Comparison of ENCODE assay signal across 1 cellular context in genomic region chr3:44761347-44762169, GRCh38.
A peak's percentile ranks its signal among the peaks of the same experiment; 100 is the strongest.
TF ChIP-seq lines count a peak whose summit lies in the region.

TSS of gene KIAA1143 (minus strand) at chr3:44761619. CDS start at chr3:44761602, 17 bp downstream.
TSS of gene KIF15 (plus strand) at chr3:44761794. CDS start at chr3:44761866, 72 bp downstream.

TF ChIP-seq in K562, 482 proteins besides CTCF, POLR2A, EP300 and RAD21 (continued from another document and continues in another):
- TF ChIP-seq MITF (IDR thresholded peaks at IDR 0.05) (no peak), FIP1L1 (IDR thresholded peaks at IDR 0.05; ENCODE audit: low read depth, low read length, poor library complexity, severe bottlenecking) (peak; percentile 93), HDAC8 (tag; IDR thresholded peaks at IDR 0.05) (no peak; the same call in 1 of the 2 replicates), CEBPG (CRISPR knock-in tag; IDR thresholded peaks at IDR 0.05) (peak; percentile 45; the same call in 1 of the 2 replicates), CEBPG (tag; conservative IDR thresholded peaks at IDR 0.05 in 1 of 2, IDR thresholded peaks at IDR 0.05 in 1 of 2) (0 out of 4 replicates have a peak, but pooled peaks of 1 of the 2 experiments have one; percentile 18), PML (IDR thresholded peaks at IDR 0.05; ENCODE audit: low read length) (peak; percentile 76), ZNF263 (CRISPR knock-in tag; IDR thresholded peaks at IDR 0.05; ENCODE audit: borderline replicate concordance) (peak; percentile 61; the same call in 1 of the 2 replicates), STAT5A (IDR thresholded peaks at IDR 0.05; ENCODE audit: borderline replicate concordance, low read length) (no peak; the same call in 1 of the 2 replicates), ZNF347 (CRISPR knock-in tag; IDR thresholded peaks at IDR 0.05; ENCODE audit: low read depth) (no peak), GTF2A2 (tag; IDR thresholded peaks at IDR 0.05) (no peak), ZNF518B (CRISPR knock-in tag; IDR thresholded peaks at IDR 0.05) (no peak), GABPB2 (CRISPR knock-in tag; conservative IDR thresholded peaks at IDR 0.05) (no peak), AFF4 (CRISPR knock-in tag; IDR thresholded peaks at IDR 0.05) (peak; percentile 91), ILF3 (IDR thresholded peaks at IDR 0.05; ENCODE audit: borderline replicate concordance) (no peak), USF2 (CRISPR knock-in tag; IDR thresholded peaks at IDR 0.05) (0 out of 2 replicates have a peak, but pooled peaks have one; percentile 10), NFRKB (IDR thresholded peaks at IDR 0.05; ENCODE audit: low read depth) (peak; percentile 94), ZHX1 (conservative IDR thresholded peaks at IDR 0.05; ENCODE audit: low read length) (peak; percentile 97), DMBX1 (CRISPR knock-in tag; IDR thresholded peaks at IDR 0.05; ENCODE audit: borderline replicate concordance) (peak; percentile 71; the same call in 1 of the 2 replicates), ZNF655 (CRISPR knock-in tag; IDR thresholded peaks at IDR 0.05) (no peak), ARID2 (IDR thresholded peaks at IDR 0.05) (0 out of 2 replicates have a peak, but pooled peaks have one; percentile 47), HNRNPUL1 (IDR thresholded peaks at IDR 0.05; ENCODE audit: low read length) (no peak), ZBTB17 (CRISPR knock-in tag; IDR thresholded peaks at IDR 0.05) (peak; percentile 78; the same call in 1 of the 2 replicates), ZC3H11A (IDR thresholded peaks at IDR 0.05; ENCODE audit: low read depth, low read length) (peak; percentile 71; the same call in 1 of the 2 replicates), JUN (IDR thresholded peaks at IDR 0.05; ENCODE audit: borderline replicate concordance, low read depth, low read length) (peak; percentile 83), JUN (CRISPR knock-in tag; IDR thresholded peaks at IDR 0.05; ENCODE audit: borderline replicate concordance) (peak; percentile 82; the same call in 1 of the 2 replicates), KHSRP (IDR thresholded peaks at IDR 0.05) (peak; percentile 96), CREB3L1 (IDR thresholded peaks at IDR 0.05; ENCODE audit: borderline replicate concordance, low read depth) (peak; percentile 80), ZBTB49 (CRISPR knock-in tag; IDR thresholded peaks at IDR 0.05; ENCODE audit: borderline replicate concordance) (no peak; the same call in 1 of the 2 replicates), GTF2F1 (IDR thresholded peaks at IDR 0.05; ENCODE audit: low read depth, low read length) (peak; percentile 56; the same call in 1 of the 2 replicates), EGR1 (conservative IDR thresholded peaks at IDR 0.05) (peak; percentile 97), NRF1 (conservative IDR thresholded peaks at IDR 0.05 in 1 of 2, IDR thresholded peaks at IDR 0.05 in 1 of 2) (peak; percentile 86 to 88), MTA1 (IDR thresholded peaks at IDR 0.05; ENCODE audit: borderline replicate concordance) (peak; percentile 99), ERF (CRISPR knock-in tag; IDR thresholded peaks at IDR 0.05) (no peak; the same call in 1 of the 2 replicates), ZBTB11 (CRISPR knock-in tag; IDR thresholded peaks at IDR 0.05) (peak in 1 of 3 experiments; percentile 85; a peak in 2 of 6 replicates), ZNF41 (CRISPR knock-in tag; conservative IDR thresholded peaks at IDR 0.05) (no peak)
